ENCODE assay signal across 13 cellular contexts in genomic region chr14:31228533-31228932, GRCh38. TPM values are rescaled to one million over a fixed set of nuclear protein-coding genes. Genes with fewer than 3 reads are reported as not detected.
DNase-seq lines count a peak whose midpoint lies in the region; ATAC-seq and TF ChIP-seq lines count a peak whose summit lies in the region.
"Had no signal": no experiment of that assay in that cellular context is flagged by ENCODE, and none has a peak within 500 bp of the region (broad histone marks: within the 10 kb centered on the region; RNA-seq: fewer than 3 reads in every experiment).

No MANE protein-coding gene starts in this region.

- BruUV-seq in MCF 10A (replicated peaks; lab: Mats Ljungman, UMichigan) = no TSS peak

- H3K27ac ChIP-seq in tibial nerve = peak overlapping the region; percentile 46 to 80 (median 58)

- no peaks in the 10 kb centered on the region for H3K9me3 ChIP-seq in tibial nerve

- peaks cover 0 to 16% (median 4%) of the 10 kb centered on the region in 4 donors for H3K4me1 ChIP-seq in tibial nerve

- DNase-seq in HT-29 (ENCODE audit: low spot score) (peak; percentile 51), MCF 10A (ENCODE audit: unreplicated experiment) (no peak), kidney epithelial cell (ENCODE audit: low read depth) (peak; percentile 52), tibial nerve (ENCODE audit: low spot score in 2 of 2) (no peak), hippocampal formation (lab: John Stamatoyannopoulos, UW) (no peak)
- DNase-seq in stimulated activated effector memory CD8-positive, alpha-beta T cell treated with anti-CD3 and anti-CD28 coated beads, Interleukin-12 subunit alpha, Interleukin-12 subunit beta, amount 100 ng/mL, for 72 hours (ENCODE audit: low spot score in 2 of 2) = no peak
- DNase-seq: activated naive CD4-positive, alpha-beta T cell treated with Interleukin-2 at 50 U/mL for 16 hours; CD8-positive, alpha-beta memory T cell; cerebellar nuclear complex; NCI-H1694; SIG-M5 had no signal

- ATAC-seq in stimulated activated effector memory CD8-positive, alpha-beta T cell treated with anti-CD3 and anti-CD28 coated beads, Interleukin-12 subunit alpha, Interleukin-12 subunit beta, amount 100 ng/mL, for 72 hours = no peak
- no peak for ATAC-seq in HG02798 (IDR thresholded peaks at IDR 0.05; ENCODE audit: poor library complexity, unreplicated experiment)

- H3K27ac Mint-ChIP-seq in MCF 10A (ENCODE audit: low read depth, unreplicated experiment) = peak overlapping the region; percentile 89
- no peak overlapping the region for H3K27ac Mint-ChIP-seq in stimulated activated effector memory CD8-positive, alpha-beta T cell treated with anti-CD3 and anti-CD28 coated beads, Interleukin-12 subunit alpha, Interleukin-12 subunit beta, amount 100 ng/mL, for 72 hours
- H3K27ac Mint-ChIP-seq: stimulated activated naive CD8-positive, alpha-beta T cell treated with anti-CD3 and anti-CD28 coated beads, Interleukin-15, Interleukin-2, amounts not matched to agents 100 ng/mL and 50 ng/mL, for 24 hours had no signal

- H3K9me3 Mint-ChIP-seq in MCF 10A (ENCODE audit: unreplicated experiment) = no peaks in the 10 kb centered on the region
- H3K9me3 Mint-ChIP-seq in stimulated activated effector memory CD8-positive, alpha-beta T cell treated with anti-CD3 and anti-CD28 coated beads, Interleukin-12 subunit alpha, Interleukin-12 subunit beta, amount 100 ng/mL, for 72 hours = no peaks in the 10 kb centered on the region
- H3K9me3 Mint-ChIP-seq: stimulated activated naive CD8-positive, alpha-beta T cell treated with anti-CD3 and anti-CD28 coated beads, Interleukin-15, Interleukin-2, amounts not matched to agents 100 ng/mL and 50 ng/mL, for 24 hours had no signal

- H3K4me3 Mint-ChIP-seq in MCF 10A (ENCODE audit: unreplicated experiment) = no peak overlapping the region
- H3K4me3 Mint-ChIP-seq in stimulated activated effector memory CD8-positive, alpha-beta T cell treated with anti-CD3 and anti-CD28 coated beads, Interleukin-12 subunit alpha, Interleukin-12 subunit beta, amount 100 ng/mL, for 72 hours = no peak overlapping the region
- H3K4me3 Mint-ChIP-seq: CD8-positive, alpha-beta memory T cell; stimulated activated naive CD8-positive, alpha-beta T cell treated with anti-CD3 and anti-CD28 coated beads, Interleukin-15, Interleukin-2, amounts not matched to agents 100 ng/mL and 50 ng/mL, for 24 hours had no signal

- H3K4me3 ChIP-seq in kidney epithelial cell (ENCODE audit: low read depth, low read length) = no peak overlapping the region
- no peak overlapping the region for H3K4me3 ChIP-seq in tibial nerve

- no peaks in the 10 kb centered on the region for H3K27me3 Mint-ChIP-seq in MCF 10A (ENCODE audit: insufficient read depth, unreplicated experiment)
- H3K27me3 Mint-ChIP-seq: stimulated activated naive CD8-positive, alpha-beta T cell treated with anti-CD3 and anti-CD28 coated beads, Interleukin-15, Interleukin-2, amounts not matched to agents 100 ng/mL and 50 ng/mL, for 24 hours had no signal

- intact Hi-C loops in MCF 10A (cut with micrococcal nuclease) = loop anchor here (2.0 kb wide), 2 partner anchors 34 to 108 kb away; no protein-coding TSS in a partner anchor

- no peaks in the 10 kb centered on the region for H3K36me3 Mint-ChIP-seq in MCF 10A (ENCODE audit: insufficient read depth, unreplicated experiment)
- no peaks in the 10 kb centered on the region for H3K36me3 Mint-ChIP-seq in stimulated activated effector memory CD8-positive, alpha-beta T cell treated with anti-CD3 and anti-CD28 coated beads, Interleukin-12 subunit alpha, Interleukin-12 subunit beta, amount 100 ng/mL, for 72 hours
- H3K36me3 Mint-ChIP-seq: CD8-positive, alpha-beta memory T cell had no signal

- CTCF ChIA-PET in MCF 10A (lab: Yijun Ruan, JAX) = interaction anchor here (0.7 to 3.3 kb wide), 4 partner anchors 17 to 273 kb away, joined by 3 to 29 read pairs (median 3); partner anchors contain the start of gene HECTD1

- TF ChIP-seq CTCF in MCF 10A (IDR thresholded peaks at IDR 0.05; ENCODE audit: unreplicated experiment) (no peak), kidney epithelial cell (IDR thresholded peaks at IDR 0.05; ENCODE audit: insufficient read depth, low read length, poor library complexity, severe bottlenecking) (no peak), tibial nerve (IDR thresholded peaks at IDR 0.05) (no peak)

- H3K36me3 ChIP-seq in kidney epithelial cell (ENCODE audit: control insufficient read depth, insufficient read depth, low read length) (no peaks in the 10 kb centered on the region), tibial nerve (no peaks in the 10 kb centered on the region)

- TF ChIP-seq EP300 in tibial nerve (IDR thresholded peaks at IDR 0.05) = no peak

- TF ChIP-seq POLR2A in tibial nerve (IDR thresholded peaks at IDR 0.05) = no peak

- H3K27me3 ChIP-seq in kidney epithelial cell (ENCODE audit: control insufficient read depth, insufficient read depth, low read length) = no peaks in the 10 kb centered on the region
- no peaks in the 10 kb centered on the region for H3K27me3 ChIP-seq in tibial nerve

- POLR2A ChIA-PET in MCF 10A (lab: Yijun Ruan, JAX) = interaction anchor here (1.0 to 5.6 kb wide), 13 partner anchors 10 to 191 kb away, joined by 3 to 139 read pairs (median 5); partner anchors contain the start of gene HECTD1

- peaks cover 17% of the 10 kb centered on the region for H3K4me1 Mint-ChIP-seq in MCF 10A (ENCODE audit: insufficient read depth, unreplicated experiment)
- no peaks in the 10 kb centered on the region for H3K4me1 Mint-ChIP-seq in stimulated activated effector memory CD8-positive, alpha-beta T cell treated with anti-CD3 and anti-CD28 coated beads, Interleukin-12 subunit alpha, Interleukin-12 subunit beta, amount 100 ng/mL, for 72 hours
- H3K4me1 Mint-ChIP-seq: CD8-positive, alpha-beta memory T cell had no signal

RNA-seq across cellular contexts. Expression of gene HECTD1, which starts 20.9 kb away (rescaled TPM):
- 73.1 and 75.3 TPM in 2 replicates for total RNA-seq in HT-29 (2014; rRNA removed; shearing (Covaris generic))
- 122 and 139 TPM in 2 replicates for total RNA-seq in MCF 10A (2022)
- total RNA-seq in kidney epithelial cell = 118 TPM in 2 replicates
- total RNA-seq in tibial nerve = 100 to 1,000 TPM; 183 to 225 (median 207) TPM

Comparison
In these comparisons a context has a peak if more than half of its experiments do, and no peak if none do; other contexts are left out.
1. DNase-seq: peak in HT-29 (single experiment) and kidney epithelial cell (single experiment); none in MCF 10A (single experiment), tibial nerve (0 of 2), stimulated activated effector memory CD8-positive, alpha-beta T cell treated with anti-CD3 and anti-CD28 coated beads, Interleukin-12 subunit alpha, Interleukin-12 subunit beta, amount 100 ng/mL, for 72 hours (0 of 2) and hippocampal formation (0 of 2).